In genomic region chr19:6588508-6589345, GRCh38 we compare ENCODE assay signal across 9 cellular contexts. TPM values are rescaled to one million over a fixed set of nuclear protein-coding genes. Genes with fewer than 3 reads are reported as not detected.
A peak's percentile ranks its signal among the peaks of the same experiment; 100 is the strongest.
DNase-seq lines count a peak whose midpoint lies in the region; ATAC-seq, FAIRE-seq and TF ChIP-seq lines count a peak whose summit lies in the region.
"Had no signal": no experiment of that assay in that cellular context is flagged by ENCODE, and none has a peak within 500 bp of the region (broad histone marks: within the 10 kb centered on the region; RNA-seq: fewer than 3 reads in every experiment).

No MANE protein-coding gene starts in this region.

- TF ChIP-seq EP300 in suprapubic skin (IDR thresholded peaks at IDR 0.05) (no peak), HepG2 (IDR thresholded peaks at IDR 0.05; ENCODE audit: low read depth in 2 of 2, low read length in 2 of 2) (no peak), HepG2 (CRISPR knock-in tag; IDR thresholded peaks at IDR 0.05; ENCODE audit: borderline replicate concordance) (no peak)

- H3K36me3 ChIP-seq in A673 (ENCODE audit: insufficient read depth, low read length, poor library complexity, severe bottlenecking) (no peaks in the 10 kb centered on the region), suprapubic skin (no peaks in the 10 kb centered on the region), HepG2 (replicated peaks in 1 of 2; ENCODE audit: control insufficient read depth in 1 of 2, insufficient read depth in 2 of 2, low read length in 2 of 2) (no peaks in the 10 kb centered on the region)

- CTCF ChIA-PET in A673 (lab: Charles Lee), result no interaction called here
- CTCF ChIA-PET in HepG2 (lab: Yijun Ruan, JAX; ENCODE audit: low intra/inter-chr PET ratio, low total read pairs), result no interaction called here

- TF ChIP-seq POLR2A in suprapubic skin (IDR thresholded peaks at IDR 0.05) (no peak), HepG2 (IDR thresholded peaks at IDR 0.05; ENCODE audit: insufficient read depth in 1 of 2, low read depth in 2 of 2, low read length in 2 of 2) (no peak)

- no peak for TF ChIP-seq CTCF in A673 (conservative IDR thresholded peaks at IDR 0.05; ENCODE audit: low read depth, low read length)
- TF ChIP-seq CTCF in epithelial cell of proximal tubule (conservative IDR thresholded peaks at IDR 0.05; ENCODE audit: low read depth, low read length), result no peak
- no peak for TF ChIP-seq CTCF in suprapubic skin (IDR thresholded peaks at IDR 0.05)
- TF ChIP-seq CTCF in HepG2 (CRISPR knock-in tag; IDR thresholded peaks at IDR 0.05), result no peak

- no peak for ATAC-seq in GM21619 (IDR thresholded peaks at IDR 0.05; ENCODE audit: unreplicated experiment)
- ATAC-seq in HepG2, result no peak

- peaks cover 28% of the 10 kb centered on the region for H3K4me1 ChIP-seq in A673 (ENCODE audit: insufficient read depth, low read length, poor library complexity, severe bottlenecking)
- peaks cover 43% of the 10 kb centered on the region for H3K4me1 ChIP-seq in suprapubic skin
- peaks cover 7% of the 10 kb centered on the region for H3K4me1 ChIP-seq in HepG2 (ENCODE audit: insufficient read depth, low read length)

- BruUV-seq in A673 (replicated peaks; lab: Mats Ljungman, UMichigan) (no TSS peak), HepG2 (replicated peaks; lab: Mats Ljungman, UMichigan) (no TSS peak)

- H3K9me3 ChIP-seq in A673 (ENCODE audit: low read depth, low read length, poor library complexity, severe bottlenecking) (no peaks in the 10 kb centered on the region), suprapubic skin (no peaks in the 10 kb centered on the region), HepG2 (ENCODE audit: low read length) (no peaks in the 10 kb centered on the region)

- H2AFZ ChIP-seq in HepG2 (ENCODE audit: low read length), result no peak overlapping the region

- POLR2A ChIA-PET in A673 (lab: Charles Lee; ENCODE audit: low non-redundant PET), result no interaction called here
- POLR2A ChIA-PET in HepG2 (lab: Yijun Ruan, JAX), result no interaction called here

- peaks cover 14% of the 10 kb centered on the region for H3K27me3 ChIP-seq in A673 (replicated peaks; ENCODE audit: insufficient read depth, low read depth, low read length, poor library complexity)
- H3K27me3 ChIP-seq in suprapubic skin, result peaks cover 89% of the 10 kb centered on the region
- peaks cover 3 to 54% of the 10 kb centered on the region in 2 experiments; a peak in 3 of 5 replicates for H3K27me3 ChIP-seq in HepG2 (ENCODE audit: control insufficient read depth in 1 of 2, insufficient read depth in 2 of 2, low read length in 2 of 2)

- no peaks in the 10 kb centered on the region for H3K79me2 ChIP-seq in HepG2 (ENCODE audit: insufficient read depth, low read length)

- H3K9ac ChIP-seq in HepG2 (ENCODE audit: insufficient read depth, low read depth, low read length), result no peak overlapping the region

- H3K4me2 ChIP-seq in HepG2 (ENCODE audit: low read depth, low read length), result no peak overlapping the region

- H3K4me3 ChIP-seq in A673 (ENCODE audit: low read depth, low read length, poor library complexity, severe bottlenecking), result peak overlapping the region; percentile 48
- H3K4me3 ChIP-seq in GM08714 (ENCODE audit: low read length), result peak overlapping the region; percentile 97
- H3K4me3 ChIP-seq in epithelial cell of proximal tubule (ENCODE audit: low read depth, low read length), result peak overlapping the region; percentile 87
- H3K4me3 ChIP-seq in suprapubic skin, result no peak overlapping the region
- no peak overlapping the region for H3K4me3 ChIP-seq in HepG2 (replicated peaks in 1 of 3; ENCODE audit: insufficient read depth in 1 of 3, low read depth in 2 of 3, low read length in 3 of 3)

- DNase-seq in A673 (ENCODE audit: low spot score) (peak; percentile 45), SK-MEL-5 (ENCODE audit: low read depth, low spot score) (peak; percentile 16), epithelial cell of proximal tubule (ENCODE audit: low read depth) (no peak), suprapubic skin (ENCODE audit: low spot score in 2 of 2) (no peak), cerebellar nuclear complex (lab: John Stamatoyannopoulos, UW) (no peak), HepG2 (ENCODE audit: low spot score) (no peak)

- FAIRE-seq in HepG2 (lab: Jason Lieb, UNC), result no peak

- in situ Hi-C loops in SK-MEL-5 (cut with HindIII; ENCODE audit: low pct_unique_long_range_greater_than_20kb, low sequenced_read_pairs) (no loop called here), HepG2 (cut with HindIII; ENCODE audit: extremely low pct_ligation_motif_present, low pct_unique_long_range_greater_than_20kb) (no loop called here)

- no peaks in the 10 kb centered on the region for H4K20me1 ChIP-seq in HepG2 (ENCODE audit: insufficient read depth, low read length)

- WGBS in suprapubic skin, result 8% methylated on average over 20 of the region's 20 CpGs
- 24% methylated on average over 20 of the region's 20 CpGs for WGBS in HepG2 (ENCODE audit: low lambda C conversion rate)

- H3K27ac ChIP-seq in A673 (ENCODE audit: low read depth, low read length, poor library complexity, severe bottlenecking) (no peak overlapping the region), suprapubic skin (no peak overlapping the region), HepG2 (ENCODE audit: extremely low read length, insufficient read depth, low read length) (no peak overlapping the region)

- intact Hi-C loops in A673 (cut with micrococcal nuclease; ENCODE audit: unreplicated experiment) (no loop called here), HepG2 (cut with micrococcal nuclease; ENCODE audit: unreplicated experiment) (no loop called here)

- no peak for TF ChIP-seq RAD21 in HepG2 (CRISPR knock-in tag; IDR thresholded peaks at IDR 0.05)

TF ChIP-seq in HepG2, 621 proteins besides CTCF, POLR2A, EP300 and RAD21 (continues in another document):
- TF ChIP-seq ZNF761 (CRISPR knock-in tag; conservative IDR thresholded peaks at IDR 0.05), result no peak

RNA-seq across cellular contexts. Expression of gene CD70, which starts 2.2 kb away (rescaled TPM):
- total RNA-seq in A673 (2021) (2.0 and 3.8 TPM in 2 replicates), epithelial cell of proximal tubule (6.8 and 9.7 TPM in 2 replicates), suprapubic skin (under 1 TPM in 1 of 4 donors, not detected in 3; 0.97 TPM), HepG2 (2016; rRNA removed; fragmentation: Illumina TruSeq; extraction: Trizol) (not detected in 2 replicates)
- not detected in 2 replicates for total RNA-seq in SK-MEL-5 (2014; rRNA removed; shearing (Covaris generic))
- polyA plus RNA-seq in SK-MEL-5 (2015; cell fraction: cytosol; rRNA removed), result not detected in 2 replicates
- 0.70 TPM in 1 of 2 replicates, not detected in the other for polyA plus RNA-seq in SK-MEL-5 (2015; cell fraction: nucleus; rRNA removed)
- total RNA-seq in HepG2 (2016; cell fraction: cytosol; rRNA removed; fragmentation: Illumina TruSeq; extraction: Trizol; ENCODE audit: low read depth), result not detected in 2 replicates
- total RNA-seq in HepG2 (2016; cell fraction: insoluble cytoplasmic fraction; rRNA removed; fragmentation: Illumina TruSeq; extraction: Trizol), result not detected in 2 replicates
- not detected in 2 replicates for total RNA-seq in HepG2 (2016; cell fraction: membrane; rRNA removed; fragmentation: Illumina TruSeq; extraction: Trizol)
- not detected in 2 replicates for total RNA-seq in HepG2 (2016; cell fraction: nucleus; rRNA removed; fragmentation: Illumina TruSeq; extraction: Trizol)
- polyA plus RNA-seq in HepG2 (2011; rRNA removed), result 0.13 and 0.51 TPM in 2 replicates
- 0.40 and 0.45 TPM in 2 replicates for polyA plus RNA-seq in HepG2 (2011; cell fraction: cytosol; rRNA removed)
- 0.80 TPM in 2 replicates for polyA plus RNA-seq in HepG2 (2011; cell fraction: nucleus; rRNA removed)
- polyA plus RNA-seq in HepG2 (2012), result 0.37 TPM in 1 of 2 replicates, not detected in the other
- not detected in 2 replicates for polyA plus RNA-seq in HepG2 (2016; cell fraction: cytosol; fragmentation: Illumina TruSeq; extraction: Trizol; ENCODE audit: low read depth)
- polyA plus RNA-seq in HepG2 (2016; cell fraction: insoluble cytoplasmic fraction; fragmentation: Illumina TruSeq; extraction: Trizol; ENCODE audit: low read depth), result not detected in 2 replicates
- not detected in 2 replicates for polyA plus RNA-seq in HepG2 (2016; cell fraction: membrane; fragmentation: Illumina TruSeq; extraction: Trizol; ENCODE audit: low read depth)
- not detected in 2 replicates for polyA plus RNA-seq in HepG2 (2016; cell fraction: nucleus; fragmentation: Illumina TruSeq; extraction: Trizol; ENCODE audit: insufficient read depth, low read depth)
- 0.22 and 1.2 TPM in 2 replicates for polyA minus RNA-seq in HepG2 (2011; rRNA and poly(A)+ RNA removed; ENCODE audit: low replicate concordance)
- not detected in 2 replicates for polyA minus RNA-seq in HepG2 (2011; cell fraction: cytosol; rRNA and poly(A)+ RNA removed)
- not detected in 2 replicates for polyA minus RNA-seq in HepG2 (2011; cell fraction: nucleus; rRNA and poly(A)+ RNA removed)
- total RNA-seq: progenitor cell of endocrine pancreas had no signal

RNA-seq across cellular contexts. Expression of gene TNFSF9, which starts 57.9 kb away (rescaled TPM):
- 10.0 and 11.1 TPM in 2 replicates for total RNA-seq in A673 (2021)
- 10.9 and 13.7 TPM in 2 replicates for total RNA-seq in SK-MEL-5 (2014; rRNA removed; shearing (Covaris generic))
- polyA plus RNA-seq in SK-MEL-5 (2015; cell fraction: cytosol; rRNA removed), result 11.1 and 11.4 TPM in 2 replicates
- polyA plus RNA-seq in SK-MEL-5 (2015; cell fraction: nucleus; rRNA removed), result 5.9 and 8.4 TPM in 2 replicates
- 12.5 and 18.1 TPM in 2 replicates for total RNA-seq in epithelial cell of proximal tubule
- 1 to 10 TPM; 1.0 to 2.9 (median 1.7) TPM for total RNA-seq in suprapubic skin
- 0.20 and 1.0 TPM in 2 replicates for total RNA-seq in HepG2 (2016; rRNA removed; fragmentation: Illumina TruSeq; extraction: Trizol)
- 0.26 and 0.30 TPM in 2 replicates for total RNA-seq in HepG2 (2016; cell fraction: cytosol; rRNA removed; fragmentation: Illumina TruSeq; extraction: Trizol; ENCODE audit: low read depth)
- 0.25 and 0.84 TPM in 2 replicates for total RNA-seq in HepG2 (2016; cell fraction: insoluble cytoplasmic fraction; rRNA removed; fragmentation: Illumina TruSeq; extraction: Trizol)
- 0.49 and 0.62 TPM in 2 replicates for total RNA-seq in HepG2 (2016; cell fraction: membrane; rRNA removed; fragmentation: Illumina TruSeq; extraction: Trizol)
- 0.78 and 0.90 TPM in 2 replicates for total RNA-seq in HepG2 (2016; cell fraction: nucleus; rRNA removed; fragmentation: Illumina TruSeq; extraction: Trizol)
- 1.5 and 1.8 TPM in 2 replicates for polyA plus RNA-seq in HepG2 (2011; rRNA removed)
- 1.0 and 1.7 TPM in 2 replicates for polyA plus RNA-seq in HepG2 (2011; cell fraction: cytosol; rRNA removed)
- polyA plus RNA-seq in HepG2 (2011; cell fraction: nucleus; rRNA removed), result 1.2 and 1.4 TPM in 2 replicates
- polyA plus RNA-seq in HepG2 (2012), result 1.5 and 2.6 TPM in 2 replicates
- 0.10 and 0.31 TPM in 2 replicates for polyA plus RNA-seq in HepG2 (2016; cell fraction: cytosol; fragmentation: Illumina TruSeq; extraction: Trizol; ENCODE audit: low read depth)
- 0.24 and 0.45 TPM in 2 replicates for polyA plus RNA-seq in HepG2 (2016; cell fraction: insoluble cytoplasmic fraction; fragmentation: Illumina TruSeq; extraction: Trizol; ENCODE audit: low read depth)
- polyA plus RNA-seq in HepG2 (2016; cell fraction: membrane; fragmentation: Illumina TruSeq; extraction: Trizol; ENCODE audit: low read depth), result 0.22 and 0.38 TPM in 2 replicates
- 1.9 and 2.1 TPM in 2 replicates for polyA plus RNA-seq in HepG2 (2016; cell fraction: nucleus; fragmentation: Illumina TruSeq; extraction: Trizol; ENCODE audit: insufficient read depth, low read depth)
- polyA minus RNA-seq in HepG2 (2011; rRNA and poly(A)+ RNA removed; ENCODE audit: low replicate concordance), result 1.4 and 15.3 TPM in 2 replicates
- 0.40 and 1.7 TPM in 2 replicates for polyA minus RNA-seq in HepG2 (2011; cell fraction: cytosol; rRNA and poly(A)+ RNA removed)
- polyA minus RNA-seq in HepG2 (2011; cell fraction: nucleus; rRNA and poly(A)+ RNA removed), result 1.2 and 1.5 TPM in 2 replicates
- total RNA-seq: progenitor cell of endocrine pancreas had no signal

Comparison
In these comparisons a context has a peak if more than half of its experiments do, and no peak if none do; other contexts are left out.
1. DNase-seq: peak in A673 (single experiment) and SK-MEL-5 (single experiment); none in epithelial cell of proximal tubule (single experiment), suprapubic skin (0 of 2), cerebellar nuclear complex (0 of 2) and HepG2 (single experiment).
2. H3K4me3 ChIP-seq: peak in A673 (single experiment), GM08714 (single experiment) and epithelial cell of proximal tubule (single experiment); none in suprapubic skin (single experiment) and HepG2 (0 of 3).